7 cellular contexts compared by ENCODE assay signal in the genomic region with DNA sequence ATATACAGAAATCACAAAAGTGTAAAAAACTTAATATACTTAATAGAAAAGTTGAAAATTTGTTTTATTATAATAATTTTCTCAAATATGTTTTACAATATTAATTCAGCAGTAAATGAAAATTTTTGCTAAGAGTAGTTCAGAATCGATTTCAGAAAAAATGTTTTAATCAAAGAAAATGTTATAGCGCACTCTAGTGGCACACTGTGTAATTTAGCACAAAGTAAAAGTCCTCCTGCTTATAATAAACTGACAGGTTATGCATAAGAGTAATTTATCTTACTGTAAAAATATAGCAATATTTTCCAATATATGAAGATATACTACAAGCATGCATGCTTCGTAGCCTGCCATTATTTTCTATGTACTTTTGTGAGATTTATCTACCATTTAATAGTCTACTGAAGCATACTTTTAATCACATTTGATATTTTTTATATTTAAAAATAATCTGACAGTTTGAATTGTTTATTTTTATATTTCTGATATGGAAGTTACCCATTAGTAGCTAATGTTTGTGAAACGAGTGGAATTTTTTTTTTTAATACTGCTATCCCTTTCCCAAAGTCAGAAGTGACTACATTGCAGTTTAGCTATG.
DNase-seq lines count a peak whose midpoint lies in the region; ATAC-seq and TF ChIP-seq lines count a peak whose summit lies in the region.

No MANE protein-coding gene starts in this region.

- H3K27me3 ChIP-seq in body of pancreas = no peaks in the 10 kb centered on the region

- intact Hi-C loops in body of pancreas (cut with DNase I) = no loop called here
- intact Hi-C loops in sciatic nerve (cut with DNase I) = no loop called here

- H3K4me1 ChIP-seq in body of pancreas = no peaks in the 10 kb centered on the region

- no peak overlapping the region for H3K27ac ChIP-seq in body of pancreas

- H3K4me1 Mint-ChIP-seq in nephron = no peaks in the 10 kb centered on the region

- no peaks in the 10 kb centered on the region for H3K9me3 Mint-ChIP-seq in nephron

- in situ Hi-C loops in KBM-7 (cut with MboI; ENCODE audit: low pct_unique_long_range_greater_than_20kb, low sequenced_read_pairs) = no loop called here

- WGBS in body of pancreas, 2 donors = 2 to 4% methylated on average over 4 of the region's 4 CpGs

- TF ChIP-seq CTCF in body of pancreas (IDR thresholded peaks at IDR 0.05) = peak in 6 of 7 experiments; percentile 20 to 57 (median 28)
- peak; percentile 68 to 85 (median 72) for TF ChIP-seq CTCF in nephron (IDR thresholded peaks at IDR 0.05; ENCODE audit: unreplicated experiment in 3 of 3)

- peak; percentile 1 for DNase-seq in GM03348 (ENCODE audit: low spot score)
- DNase-seq in KBM-7 = peak; percentile 43
- DNase-seq in body of pancreas = no peak
- no peak for DNase-seq in sciatic nerve (ENCODE audit: low spot score)
- DNase-seq in activated CD4-positive, CD25-positive, alpha-beta regulatory T cell (lab: John Stamatoyannopoulos, UW) = no peak
- no peak for DNase-seq in activated CD4-positive, alpha-beta T cell treated with anti-CD3 and anti-CD28 coated beads, Interleukin-2, amount 50 U/mL, for 48 hours

- no peaks in the 10 kb centered on the region for H3K9me3 ChIP-seq in body of pancreas

- no peaks in the 10 kb centered on the region for H3K36me3 ChIP-seq in body of pancreas (replicated peaks in 1 of 2; ENCODE audit: insufficient read depth in 1 of 2, low read depth in 2 of 2)

- no peaks in the 10 kb centered on the region for H3K36me3 Mint-ChIP-seq in nephron (ENCODE audit: low read depth)

- H3K27ac Mint-ChIP-seq in nephron = no peak overlapping the region

- H3K4me3 ChIP-seq in body of pancreas = no peak overlapping the region

- H3K4me3 Mint-ChIP-seq in nephron = no peak overlapping the region

- ATAC-seq in body of pancreas (no peak), sciatic nerve (no peak)

- no peaks in the 10 kb centered on the region for H3K27me3 Mint-ChIP-seq in nephron (ENCODE audit: low read depth)

- TF ChIP-seq POLR2A in body of pancreas (IDR thresholded peaks at IDR 0.05) = no peak

Comparison
In these comparisons a context has a peak if more than half of its experiments do, and no peak if none do; other contexts are left out.
1. DNase-seq: peak in GM03348 (single experiment) and KBM-7 (single experiment); none in body of pancreas (0 of 4), sciatic nerve (single experiment), activated CD4-positive, CD25-positive, alpha-beta regulatory T cell (0 of 4) and activated CD4-positive, alpha-beta T cell treated with anti-CD3 and anti-CD28 coated beads, Interleukin-2, amount 50 U/mL, for 48 hours (0 of 2).